ENCODE assay signal across 20 cellular contexts in genomic region chr3:118984699-118985098, GRCh38. TPM values are rescaled to one million over a fixed set of nuclear protein-coding genes. Genes with fewer than 3 reads are reported as not detected.
DNase-seq lines count a peak whose midpoint lies in the region; ATAC-seq and TF ChIP-seq lines count a peak whose summit lies in the region.
"Had no signal": no experiment of that assay in that cellular context is flagged by ENCODE, and none has a peak within 500 bp of the region (broad histone marks: within the 10 kb centered on the region; RNA-seq: fewer than 3 reads in every experiment).

No MANE protein-coding gene starts in this region.

- H3K36me3 ChIP-seq in PC-3 (ENCODE audit: low read depth, low read length): no peaks in the 10 kb centered on the region

- DNase-seq in NCI-H82 (lab: John Stamatoyannopoulos, UW) (peak; percentile 31), NCI-H82 treated with DMSO at 0.1 percent for 48 hours (lab: John Stamatoyannopoulos, UW; ENCODE audit: unreplicated experiment) (no peak), PC-3 (peak; percentile 18), NCI-H774 (lab: John Stamatoyannopoulos, UW) (no peak), type B pancreatic cell (ENCODE audit: extremely low spot score, unreplicated experiment) (no peak)
- no peak for DNase-seq in stimulated activated effector memory CD8-positive, alpha-beta T cell treated with anti-CD3 and anti-CD28 coated beads, Interleukin-12 subunit alpha, Interleukin-12 subunit beta, amount 100 ng/mL, for 72 hours (ENCODE audit: low spot score in 2 of 2)
- DNase-seq in stimulated activated CD4-positive, alpha-beta T cell treated with anti-CD3 and anti-CD28 coated beads, Interleukin-15, amount 100 ng/mL, for 24 hours: no peak
- DNase-seq: Caco-2, GDM1, H9, KBM-7, NCI-H1105 treated with DMSO at 0.1 percent for 48 hours, NCI-H1694, NCI-H2081 treated with DMSO at 0.1 percent for 48 hours, NCI-H446 treated with DMSO at 0.1 percent for 48 hours, NCI-H69, RPMI8226 had no signal

- no peak overlapping the region for H3K9ac ChIP-seq in PC-3 (ENCODE audit: low read length)

- H3K79me2 ChIP-seq in PC-3 (ENCODE audit: low read length): no peaks in the 10 kb centered on the region

- no peaks in the 10 kb centered on the region for H3K9me3 Mint-ChIP-seq in stimulated activated effector memory CD8-positive, alpha-beta T cell treated with anti-CD3 and anti-CD28 coated beads, Interleukin-12 subunit alpha, Interleukin-12 subunit beta, amount 100 ng/mL, for 72 hours
- H3K9me3 Mint-ChIP-seq in type B pancreatic cell: no peaks in the 10 kb centered on the region
- H3K9me3 Mint-ChIP-seq: H9 had no signal

- intact Hi-C loops in PC-3 (cut with micrococcal nuclease): no loop called here

- no peak for TF ChIP-seq CTCF in PC-3 (conservative IDR thresholded peaks at IDR 0.05; ENCODE audit: low read depth, low read length)
- no peak for TF ChIP-seq CTCF in type B pancreatic cell (conservative IDR thresholded peaks at IDR 0.05)

- H4K20me1 ChIP-seq in PC-3 (ENCODE audit: low read length): no peaks in the 10 kb centered on the region

- peaks cover 15% of the 10 kb centered on the region for H3K27me3 Mint-ChIP-seq in type B pancreatic cell

- no peak overlapping the region for H3K4me3 Mint-ChIP-seq in stimulated activated effector memory CD8-positive, alpha-beta T cell treated with anti-CD3 and anti-CD28 coated beads, Interleukin-12 subunit alpha, Interleukin-12 subunit beta, amount 100 ng/mL, for 72 hours
- H3K4me3 Mint-ChIP-seq in type B pancreatic cell: no peak overlapping the region
- H3K4me3 Mint-ChIP-seq: CD14-positive monocyte, H9 had no signal

- H3F3A ChIP-seq in PC-3 (ENCODE audit: low read length, unreplicated experiment): no peaks in the 10 kb centered on the region

- H3K27ac ChIP-seq in PC-3 (ENCODE audit: low read length) (no peak overlapping the region), cingulate gyrus (ENCODE audit: low read depth, low read length) (peak overlapping the region; percentile 51)
- H3K27ac ChIP-seq: 22Rv1 had no signal

- H3K9me3 ChIP-seq in PC-3 (ENCODE audit: low read length): no peaks in the 10 kb centered on the region
- H3K9me3 ChIP-seq: Caco-2 had no signal

- H3K36me3 Mint-ChIP-seq in stimulated activated effector memory CD8-positive, alpha-beta T cell treated with anti-CD3 and anti-CD28 coated beads, Interleukin-12 subunit alpha, Interleukin-12 subunit beta, amount 100 ng/mL, for 72 hours: no peaks in the 10 kb centered on the region
- no peaks in the 10 kb centered on the region for H3K36me3 Mint-ChIP-seq in type B pancreatic cell
- H3K36me3 Mint-ChIP-seq: CD14-positive monocyte had no signal

- POLR2A ChIA-PET in PC-3 (lab: Charles Lee; ENCODE audit: unreplicated experiment): no interaction called here

- H2AFZ ChIP-seq in PC-3 (ENCODE audit: low read length): no peak overlapping the region

- H3K4me3 ChIP-seq in PC-3 (ENCODE audit: low read length): no peak overlapping the region

- no TSS peak for BruUV-seq in PC-3 (replicated peaks; lab: Mats Ljungman, UMichigan)

- CTCF ChIA-PET in PC-3 (lab: Charles Lee): no interaction called here

- no peaks in the 10 kb centered on the region for H3K9me2 ChIP-seq in PC-3 (replicated peaks; ENCODE audit: low read length)

- H3K27ac Mint-ChIP-seq in stimulated activated effector memory CD8-positive, alpha-beta T cell treated with anti-CD3 and anti-CD28 coated beads, Interleukin-12 subunit alpha, Interleukin-12 subunit beta, amount 100 ng/mL, for 72 hours: no peak overlapping the region
- no peak overlapping the region for H3K27ac Mint-ChIP-seq in type B pancreatic cell
- H3K27ac Mint-ChIP-seq: CD14-positive monocyte had no signal

- H3K4me1 ChIP-seq in PC-3 (ENCODE audit: insufficient read depth, low read length): no peaks in the 10 kb centered on the region
- H3K4me1 ChIP-seq: Caco-2 had no signal

- no peak overlapping the region for H3K4me2 ChIP-seq in PC-3 (ENCODE audit: low read length)

- peaks cover 7% of the 10 kb centered on the region for H3K4me1 Mint-ChIP-seq in stimulated activated effector memory CD8-positive, alpha-beta T cell treated with anti-CD3 and anti-CD28 coated beads, Interleukin-12 subunit alpha, Interleukin-12 subunit beta, amount 100 ng/mL, for 72 hours
- H3K4me1 Mint-ChIP-seq in type B pancreatic cell (ENCODE audit: unreplicated experiment): no peaks in the 10 kb centered on the region
- H3K4me1 Mint-ChIP-seq: CD14-positive monocyte had no signal

- peaks cover 85% of the 10 kb centered on the region for H3K27me3 ChIP-seq in PC-3 (ENCODE audit: low read length)

- ATAC-seq in PC-3: no peak
- peak; percentile 49 for ATAC-seq in stimulated activated effector memory CD8-positive, alpha-beta T cell treated with anti-CD3 and anti-CD28 coated beads, Interleukin-12 subunit alpha, Interleukin-12 subunit beta, amount 100 ng/mL, for 72 hours

RNA-seq across cellular contexts. Expression of gene IGSF11, which starts 49.9 kb away (rescaled TPM):
- total RNA-seq in PC-3 (2014; rRNA removed): 0.66 TPM in 1 of 2 replicates, not detected in the other
- total RNA-seq in type B pancreatic cell (ENCODE audit: low replicate concordance): 2.3 and 2.4 TPM in 2 replicates

Comparison
In these comparisons a context has a peak if more than half of its experiments do, and no peak if none do; other contexts are left out.
1. DNase-seq: peak in NCI-H82 (single experiment) and PC-3 (single experiment); none in NCI-H82 treated with DMSO at 0.1 percent for 48 hours (single experiment), stimulated activated effector memory CD8-positive, alpha-beta T cell treated with anti-CD3 and anti-CD28 coated beads, Interleukin-12 subunit alpha, Interleukin-12 subunit beta, amount 100 ng/mL, for 72 hours (0 of 2), stimulated activated CD4-positive, alpha-beta T cell treated with anti-CD3 and anti-CD28 coated beads, Interleukin-15, amount 100 ng/mL, for 24 hours (single experiment), NCI-H774 (single experiment) and type B pancreatic cell (single experiment).